5 cellular contexts compared by ENCODE assay signal in genomic region chr15:37932522-37932921, GRCh38. TPM values are rescaled to one million over a fixed set of nuclear protein-coding genes. Genes with fewer than 3 reads are reported as not detected.
"Had no signal": no experiment of that assay in that cellular context is flagged by ENCODE, and none has a peak within 500 bp of the region (broad histone marks: within the 10 kb centered on the region; RNA-seq: fewer than 3 reads in every experiment).

No MANE protein-coding gene starts in this region.

- H3K4me3 ChIP-seq: GM23338 had no signal

- H3K4me3 Mint-ChIP-seq: GM23338, H9 had no signal

- H3K27ac Mint-ChIP-seq: GM23338, H9, IgD-negative memory B cell had no signal

- H3K4me2 ChIP-seq: GM23338 had no signal

- H3K4me1 Mint-ChIP-seq: IgD-negative memory B cell had no signal

- ATAC-seq: GM23338 had no signal

- H3K36me3 Mint-ChIP-seq: IgD-negative memory B cell had no signal

- H2AFZ ChIP-seq: GM23338 had no signal

- DNase-seq: H9 had no signal

- H3K9me3 Mint-ChIP-seq: GM23338, H9 had no signal

- H3K27me3 Mint-ChIP-seq: IgD-negative memory B cell had no signal

RNA-seq across cellular contexts. Expression of gene TMCO5A, which starts 1.9 kb away (rescaled TPM):
- total RNA-seq: GM23338, H1, H9, HT-29 had no signal
- polyA plus RNA-seq: GM23338, H1, IgD-negative memory B cell had no signal
